1 cellular context compared by ENCODE assay signal in genomic region chr17:42304187-42305030, GRCh38.
TF ChIP-seq lines count a peak whose summit lies in the region.

No MANE protein-coding gene starts in this region.

TF ChIP-seq in HepG2, 621 proteins besides CTCF, POLR2A, EP300 and RAD21 (continued from another document and continues in another):
- TF ChIP-seq RNF219 (CRISPR knock-in tag; IDR thresholded peaks at IDR 0.05) = no peak
- TF ChIP-seq GLI4 (CRISPR knock-in tag; IDR thresholded peaks at IDR 0.05; ENCODE audit: borderline replicate concordance) = no peak
- TF ChIP-seq ELF1 (CRISPR knock-in tag; IDR thresholded peaks at IDR 0.05) = no peak
- no peak; the same call in 1 of the 2 replicates for TF ChIP-seq ZNF563 (CRISPR knock-in tag; IDR thresholded peaks at IDR 0.05)
- TF ChIP-seq ZNF761 (CRISPR knock-in tag; conservative IDR thresholded peaks at IDR 0.05) = no peak
- TF ChIP-seq TFE3 (CRISPR knock-in tag; IDR thresholded peaks at IDR 0.05) = no peak
- no peak; the same call in 1 of the 2 replicates for TF ChIP-seq ZSCAN25 (CRISPR knock-in tag; IDR thresholded peaks at IDR 0.05)
- TF ChIP-seq MEF2D (CRISPR knock-in tag; IDR thresholded peaks at IDR 0.05) = no peak
- no peak for TF ChIP-seq ZNF138 (CRISPR knock-in tag; IDR thresholded peaks at IDR 0.05; ENCODE audit: low read depth)
- TF ChIP-seq PBX3 (CRISPR knock-in tag; IDR thresholded peaks at IDR 0.05; ENCODE audit: borderline replicate concordance) = no peak
- 0 out of 2 replicates have a peak, but pooled peaks have one; percentile 35 for TF ChIP-seq HOXD1 (CRISPR knock-in tag; IDR thresholded peaks at IDR 0.05)
- no peak for TF ChIP-seq ZBTB14 (CRISPR knock-in tag; IDR thresholded peaks at IDR 0.05)
- TF ChIP-seq ATF3 (CRISPR knock-in tag; IDR thresholded peaks at IDR 0.05) = no peak
- no peak for TF ChIP-seq HNRNPUL1 (IDR thresholded peaks at IDR 0.05; ENCODE audit: low read depth, low read length)
- TF ChIP-seq ZBTB25 (CRISPR knock-in tag; IDR thresholded peaks at IDR 0.05) = no peak
- TF ChIP-seq FUBP1 (CRISPR knock-in tag; IDR thresholded peaks at IDR 0.05; ENCODE audit: borderline replicate concordance) = 0 out of 2 replicates have a peak, but pooled peaks have one; percentile 16
- TF ChIP-seq BATF2 (CRISPR knock-in tag; IDR thresholded peaks at IDR 0.05) = 0 out of 2 replicates have a peak, but pooled peaks have one; percentile 54
- TF ChIP-seq ZNF768 (CRISPR knock-in tag; IDR thresholded peaks at IDR 0.05) = no peak
- no peak for TF ChIP-seq GATA4 (IDR thresholded peaks at IDR 0.05; ENCODE audit: borderline replicate concordance, low read depth)
- TF ChIP-seq GABPA (IDR thresholded peaks at IDR 0.05; ENCODE audit: low read depth, low read length) = no peak
- TF ChIP-seq GABPA (CRISPR knock-in tag; IDR thresholded peaks at IDR 0.05; ENCODE audit: low read depth) = no peak
- TF ChIP-seq NCOA2 (CRISPR knock-in tag; IDR thresholded peaks at IDR 0.05) = no peak
- TF ChIP-seq ZNF879 (CRISPR knock-in tag; IDR thresholded peaks at IDR 0.05) = no peak
- TF ChIP-seq CHCHD3 (CRISPR knock-in tag; IDR thresholded peaks at IDR 0.05) = no peak
- TF ChIP-seq ZNF678 (CRISPR knock-in tag; IDR thresholded peaks at IDR 0.05) = no peak
- no peak for TF ChIP-seq ZNF546 (CRISPR knock-in tag; conservative IDR thresholded peaks at IDR 0.05)
- no peak for TF ChIP-seq BCL3 (CRISPR knock-in tag; IDR thresholded peaks at IDR 0.05)
- 0 out of 2 replicates have a peak, but pooled peaks have one; percentile 27 for TF ChIP-seq ZNF609 (CRISPR knock-in tag; IDR thresholded peaks at IDR 0.05; ENCODE audit: borderline replicate concordance)
- no peak for TF ChIP-seq NAIF1 (CRISPR knock-in tag; IDR thresholded peaks at IDR 0.05; ENCODE audit: borderline replicate concordance)
- TF ChIP-seq ZNF547 (CRISPR knock-in tag; IDR thresholded peaks at IDR 0.05) = no peak
- TF ChIP-seq MEIS2 (CRISPR knock-in tag; IDR thresholded peaks at IDR 0.05) = peak; percentile 76; the same call in 1 of the 2 replicates
- no peak for TF ChIP-seq ZNF839 (CRISPR knock-in tag; IDR thresholded peaks at IDR 0.05; ENCODE audit: borderline replicate concordance)
